ENCODE assay signal across 28 cellular contexts in genomic region chr2:75360945-75361344, GRCh38.
"Had no signal": no experiment of that assay in that cellular context is flagged by ENCODE, and none has a peak within 500 bp of the region (broad histone marks: within the 10 kb centered on the region; RNA-seq: fewer than 3 reads in every experiment).

No MANE protein-coding gene starts in this region.

- H3K4me1 ChIP-seq: neural progenitor cell, parathyroid adenoma, psoas muscle, stomach, thyroid gland, tibial nerve, upper lobe of right lung, uterus had no signal

- H3K36me3 Mint-ChIP-seq: natural killer cell; neural progenitor cell; stimulated activated effector memory CD8-positive, alpha-beta T cell treated with anti-CD3 and anti-CD28 coated beads, Interleukin-12 subunit alpha, Interleukin-12 subunit beta, amount 100 ng/mL, for 72 hours; stimulated activated naive B cell treated with anti-CD40 and anti-IgM and Interleukin-4, amounts not matched to agents 10 μg/mL and 1 μg/mL and 100 μg/mL, for 72 hours had no signal

- H3K27ac Mint-ChIP-seq: naive thymus-derived CD4-positive, alpha-beta T cell; natural killer cell; nephron; neural progenitor cell; progenitor cell of endocrine pancreas; stimulated activated effector memory CD8-positive, alpha-beta T cell treated with anti-CD3 and anti-CD28 coated beads, Interleukin-12 subunit alpha, Interleukin-12 subunit beta, amount 100 ng/mL, for 72 hours; stimulated activated naive B cell treated with anti-CD40 and anti-IgM and Interleukin-4, amounts not matched to agents 10 μg/mL and 1 μg/mL and 100 μg/mL, for 72 hours; stimulated activated naive CD8-positive, alpha-beta T cell treated with anti-CD3 and anti-CD28 coated beads, Interleukin-15, Interleukin-2, amounts not matched to agents 100 ng/mL and 50 ng/mL, for 24 hours had no signal

- H3K4me2 ChIP-seq: neural progenitor cell, smooth muscle cell had no signal

- H3K9me3 ChIP-seq: ovary, psoas muscle, stomach, thoracic aorta, thyroid gland, tibial nerve, upper lobe of right lung, uterus had no signal

- H3K27ac ChIP-seq: neural progenitor cell, ovary, parathyroid adenoma, psoas muscle, skin epidermis, stomach, thoracic aorta, thyroid gland, tibial nerve, upper lobe of right lung, uterus had no signal

- H3K4me1 Mint-ChIP-seq: natural killer cell; nephron; neural progenitor cell; stimulated activated effector memory CD8-positive, alpha-beta T cell treated with anti-CD3 and anti-CD28 coated beads, Interleukin-12 subunit alpha, Interleukin-12 subunit beta, amount 100 ng/mL, for 72 hours; stimulated activated naive B cell treated with anti-CD40 and anti-IgM and Interleukin-4, amounts not matched to agents 10 μg/mL and 1 μg/mL and 100 μg/mL, for 72 hours had no signal

- H3K9ac ChIP-seq: neural progenitor cell, parathyroid adenoma had no signal

- H2AFZ ChIP-seq: neural progenitor cell, parathyroid adenoma had no signal

- H3K36me3 ChIP-seq: neural progenitor cell, ovary, stomach, thoracic aorta, thyroid gland, tibial nerve, upper lobe of right lung, uterus had no signal

- H3K27me3 Mint-ChIP-seq: progenitor cell of endocrine pancreas; stimulated activated naive B cell treated with anti-CD40 and anti-IgM and Interleukin-4, amounts not matched to agents 10 μg/mL and 1 μg/mL and 100 μg/mL, for 72 hours; stimulated activated naive CD8-positive, alpha-beta T cell treated with anti-CD3 and anti-CD28 coated beads, Interleukin-15, Interleukin-2, amounts not matched to agents 100 ng/mL and 50 ng/mL, for 24 hours had no signal

- H3K9me3 Mint-ChIP-seq: nephron; stimulated activated effector memory CD8-positive, alpha-beta T cell treated with anti-CD3 and anti-CD28 coated beads, Interleukin-12 subunit alpha, Interleukin-12 subunit beta, amount 100 ng/mL, for 72 hours had no signal

- H3K79me2 ChIP-seq: parathyroid adenoma had no signal

- ATAC-seq: naive thymus-derived CD4-positive, alpha-beta T cell; natural killer cell; psoas muscle; right cardiac atrium; sciatic nerve; stimulated activated effector memory CD8-positive, alpha-beta T cell treated with anti-CD3 and anti-CD28 coated beads, Interleukin-12 subunit alpha, Interleukin-12 subunit beta, amount 100 ng/mL, for 72 hours; stimulated activated naive B cell treated with anti-CD40 and anti-IgM and Interleukin-4, amounts not matched to agents 10 μg/mL and 1 μg/mL and 100 μg/mL, for 72 hours; upper lobe of right lung had no signal

- H3K4me3 ChIP-seq: neural progenitor cell, ovary, psoas muscle, skin epidermis, smooth muscle cell, stomach, thoracic aorta, thyroid gland, tibial nerve, upper lobe of right lung, uterus had no signal

- DNase-seq: naive thymus-derived CD4-positive, alpha-beta T cell; natural killer cell; occipital lobe; ovary; posterior cingulate gyrus; psoas muscle; right cardiac atrium; stimulated activated CD4-positive, alpha-beta T cell treated with anti-CD3 and anti-CD28 coated beads, Interleukin-15, amount 100 ng/mL, for 24 hours; stimulated activated CD4-positive, alpha-beta T cell treated with anti-CD3 and anti-CD28 coated beads, Interleukin-2, amount 100 ng/mL, for 24 hours; stimulated activated CD4-positive, alpha-beta T cell treated with anti-CD3 and anti-CD28 coated beads, Interleukin-2, amount 100 ng/mL, for 48 hours; stimulated activated CD4-positive, alpha-beta T cell treated with anti-CD3 and anti-CD28 coated beads, Interleukin-4, amount 100 ng/mL, for 24 hours; stimulated activated naive B cell treated with anti-CD40 and anti-IgM and Interleukin-4, amounts not matched to agents 10 μg/mL and 1 μg/mL and 100 μg/mL, for 72 hours; stimulated activated naive CD4-positive, alpha-beta T cell treated with Interleukin-2 at 50 U/mL for 16 hours; stomach; thyroid gland; upper lobe of right lung; uterus had no signal

- H3K27me3 ChIP-seq: neural progenitor cell, ovary, stomach, thyroid gland, tibial nerve, upper lobe of right lung, uterus had no signal

- H3K4me3 Mint-ChIP-seq: naive thymus-derived CD4-positive, alpha-beta T cell; natural killer cell; nephron; neural progenitor cell; stimulated activated effector memory CD8-positive, alpha-beta T cell treated with anti-CD3 and anti-CD28 coated beads, Interleukin-12 subunit alpha, Interleukin-12 subunit beta, amount 100 ng/mL, for 72 hours; stimulated activated naive B cell treated with anti-CD40 and anti-IgM and Interleukin-4, amounts not matched to agents 10 μg/mL and 1 μg/mL and 100 μg/mL, for 72 hours; stimulated activated naive CD8-positive, alpha-beta T cell treated with anti-CD3 and anti-CD28 coated beads, Interleukin-15, Interleukin-2, amounts not matched to agents 100 ng/mL and 50 ng/mL, for 24 hours had no signal
